In the genomic region with DNA sequence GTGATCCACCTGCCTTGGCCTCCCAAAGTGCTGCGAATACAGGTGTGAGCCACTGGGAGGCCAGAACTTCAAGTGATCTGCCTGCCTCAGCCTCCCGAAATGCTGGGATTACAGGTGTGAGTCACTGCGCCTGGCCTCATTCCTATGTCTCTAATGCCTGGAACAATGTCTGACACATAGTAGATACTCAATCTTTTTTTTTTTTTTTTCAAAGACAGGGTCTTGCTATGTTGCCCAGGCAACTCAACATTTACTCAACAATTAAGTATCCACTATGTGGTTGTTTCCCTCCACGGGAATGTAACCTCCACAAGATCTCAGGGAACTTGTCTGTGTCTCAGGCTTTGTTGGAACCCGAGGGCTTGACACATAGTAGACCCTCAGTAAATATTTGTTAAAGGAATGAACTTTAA, we compare ENCODE assay signal across 12 cellular contexts. TPM values are rescaled to one million over a fixed set of nuclear protein-coding genes. Genes with fewer than 3 reads are reported as not detected.
DNase-seq lines count a peak whose midpoint lies in the region; ATAC-seq and TF ChIP-seq lines count a peak whose summit lies in the region.
"Had no signal": no experiment of that assay in that cellular context is flagged by ENCODE, and none has a peak within 500 bp of the region (broad histone marks: within the 10 kb centered on the region; RNA-seq: fewer than 3 reads in every experiment).

No MANE protein-coding gene starts in this region.

- no peak overlapping the region for H4K8ac ChIP-seq in H9 (replicated peaks; ENCODE audit: insufficient read length, low read depth, low read length)

- H4K91ac ChIP-seq in H9 (ENCODE audit: insufficient read length, low read depth, low read length): no peak overlapping the region

- no peaks in the 10 kb centered on the region for H4K20me1 ChIP-seq in H9 (ENCODE audit: control insufficient read depth, insufficient read depth, insufficient read length)
- H4K20me1 ChIP-seq in fibroblast of lung (ENCODE audit: control insufficient read depth, extremely low read depth, insufficient read depth, low read length): no peaks in the 10 kb centered on the region

- no peaks in the 10 kb centered on the region for H3K36me3 Mint-ChIP-seq in H9 (ENCODE audit: insufficient read depth in 1 of 3, low read depth in 3 of 3)
- H3K36me3 Mint-ChIP-seq: activated naive CD8-positive, alpha-beta T cell treated with anti-CD3 and anti-CD28 coated beads, Interleukin-2, amount 10 ng/mL, durations not matched to agents 7 days and 5 days had no signal

- no peak overlapping the region for H2BK12ac ChIP-seq in H9 (ENCODE audit: insufficient read length, low read depth, low read length)

- H3K23ac ChIP-seq in H9 (ENCODE audit: insufficient read length, low read depth, low read length): no peak overlapping the region

- H2BK20ac ChIP-seq in H9 (ENCODE audit: low read depth, low read length, poor library complexity, severe bottlenecking): no peak overlapping the region

- H3K14ac ChIP-seq in H9 (ENCODE audit: insufficient read depth, low read length): no peak overlapping the region

- peaks cover 0 to 5% of the 10 kb centered on the region in 2 experiments; a peak in 2 of 5 replicates for H3K9me3 Mint-ChIP-seq in H9

- no peak overlapping the region for H4K5ac ChIP-seq in H9 (ENCODE audit: insufficient read length, low read depth, low read length)

- H3K79me1 ChIP-seq in H9 (ENCODE audit: insufficient read depth, low read depth, low read length, poor library complexity, severe bottlenecking): no peaks in the 10 kb centered on the region

- H2AFZ ChIP-seq in H9 (ENCODE audit: low read length): no peak overlapping the region
- H2AFZ ChIP-seq in fibroblast of lung (ENCODE audit: low read length): no peak overlapping the region

- no peak overlapping the region for H3K9ac ChIP-seq in H9 (ENCODE audit: extremely low read depth, insufficient read length, low read length)
- no peak overlapping the region for H3K9ac ChIP-seq in fibroblast of lung (ENCODE audit: insufficient read depth, low read length)
- H3K9ac ChIP-seq: KMS-11 had no signal

- H3K23me2 ChIP-seq in H9 (ENCODE audit: insufficient read length, low read depth, low read length, poor library complexity, severe bottlenecking): peaks cover 11% of the 10 kb centered on the region

- no peak overlapping the region for H3T11ph ChIP-seq in H9 (ENCODE audit: low read length)

- H3K4me1 ChIP-seq in H9 (ENCODE audit: insufficient read depth, low read length) (no peaks in the 10 kb centered on the region), RWPE2 (ENCODE audit: insufficient read depth, poor library complexity, severe bottlenecking) (peaks cover 9% of the 10 kb centered on the region), fibroblast of lung (ENCODE audit: control insufficient read depth, extremely low read depth, insufficient read depth, low read length) (peaks cover 8% of the 10 kb centered on the region)

- no peaks in the 10 kb centered on the region for H3K27me3 ChIP-seq in H9 (ENCODE audit: insufficient read depth, low read length)
- H3K27me3 ChIP-seq in RWPE2 (ENCODE audit: insufficient read depth, poor library complexity, severe bottlenecking): no peaks in the 10 kb centered on the region
- H3K27me3 ChIP-seq in fibroblast of lung (ENCODE audit: control insufficient read depth, insufficient read depth, low read length): no peaks in the 10 kb centered on the region
- H3K27me3 ChIP-seq: thyroid gland had no signal

- TF ChIP-seq CTCF in H9 (conservative IDR thresholded peaks at IDR 0.05): peak; percentile 27; the same call in 1 of the 3 replicates
- TF ChIP-seq CTCF in RWPE2 (IDR thresholded peaks at IDR 0.05; ENCODE audit: poor library complexity, severe bottlenecking): peak; percentile 10
- no peak for TF ChIP-seq CTCF in fibroblast of lung (conservative IDR thresholded peaks at IDR 0.05 in 1 of 2, IDR thresholded peaks at IDR 0.05 in 1 of 2; ENCODE audit: low read depth in 1 of 2, low read length in 2 of 2)

- H3K27ac ChIP-seq in H9 (ENCODE audit: insufficient read length, low read depth, low read length) (no peak overlapping the region), RWPE2 (ENCODE audit: poor library complexity, severe bottlenecking) (peak overlapping the region; percentile 11), fibroblast of lung (ENCODE audit: insufficient read depth, low read length) (no peak overlapping the region)
- H3K27ac ChIP-seq: KMS-11 had no signal

- H3K4me3 ChIP-seq in RWPE2 (ENCODE audit: severe bottlenecking): no peak overlapping the region
- H3K4me3 ChIP-seq in fibroblast of lung (replicated peaks in 1 of 4; ENCODE audit: control extremely low read depth in 1 of 4, insufficient read depth in 1 of 4, low read depth in 3 of 4, low read length in 4 of 4): no peak overlapping the region
- H3K4me3 ChIP-seq: thyroid gland had no signal

- no peak for DNase-seq in H9
- DNase-seq in RWPE2 (ENCODE audit: low spot score): no peak
- peak; percentile 45 to 93 for DNase-seq in fibroblast of lung (ENCODE audit: low read depth in 2 of 2)
- peak; percentile 92 for DNase-seq in renal cortical epithelial cell (ENCODE audit: low read depth)
- DNase-seq in NCI-H2171 treated with DMSO at 0.1 percent for 48 hours (lab: John Stamatoyannopoulos, UW): no peak
- DNase-seq in mesenteric fat pad (ENCODE audit: low spot score): no peak
- no peak for DNase-seq in GM03348 (ENCODE audit: low spot score)
- DNase-seq in amniotic stem cell (lab: John Stamatoyannopoulos, UW): no peak
- DNase-seq: activated naive CD8-positive, alpha-beta T cell treated with anti-CD3 and anti-CD28 coated beads, Interleukin-2, amount 10 ng/mL, durations not matched to agents 7 days and 5 days; NCI-H510A treated with DMSO at 0.1 percent for 48 hours; thyroid gland had no signal

- H3K4me3 Mint-ChIP-seq in H9: no peak overlapping the region
- H3K4me3 Mint-ChIP-seq: activated naive CD8-positive, alpha-beta T cell treated with anti-CD3 and anti-CD28 coated beads, Interleukin-2, amount 10 ng/mL, durations not matched to agents 7 days and 5 days had no signal

- H2BK120ac ChIP-seq in H9 (ENCODE audit: low read depth, low read length, poor library complexity, severe bottlenecking): no peak overlapping the region

- H3K27ac Mint-ChIP-seq in H9: no peak overlapping the region; a peak in 1 of 7 replicates
- H3K27ac Mint-ChIP-seq: activated naive CD8-positive, alpha-beta T cell treated with anti-CD3 and anti-CD28 coated beads, Interleukin-2, amount 10 ng/mL, durations not matched to agents 7 days and 5 days had no signal

- H2BK15ac ChIP-seq in H9 (ENCODE audit: low read depth, low read length): no peak overlapping the region

- WGBS in H9 (ENCODE audit: extremely low coverage, insufficient read length, low lambda C conversion rate): no CpG with 5 or more reads among the region's 5 CpGs

- H3K4me2 ChIP-seq in H9 (ENCODE audit: insufficient read depth, insufficient read length, low read length) (no peak overlapping the region), fibroblast of lung (ENCODE audit: extremely low read depth, insufficient read depth, low read length) (no peak overlapping the region)
- H3K4me2 ChIP-seq: KMS-11 had no signal

- ATAC-seq in RWPE2 (ENCODE audit: low read depth): peak; percentile 50; the same call in 2 of the 3 replicates

- H3K27me3 Mint-ChIP-seq in H9 (ENCODE audit: low read depth): no peaks in the 10 kb centered on the region; the same call in none of the 2 replicates

- peaks cover 14 to 20% of the 10 kb centered on the region in 2 experiments for H3K4me1 Mint-ChIP-seq in H9

- H3K36me3 ChIP-seq in RWPE2 (ENCODE audit: low read depth) (no peaks in the 10 kb centered on the region), fibroblast of lung (ENCODE audit: control insufficient read depth, insufficient read depth, low read length) (no peaks in the 10 kb centered on the region)
- H3K36me3 ChIP-seq: thyroid gland had no signal

- no peak overlapping the region for H3K18ac ChIP-seq in H9 (ENCODE audit: insufficient read length, low read depth, low read length)

- H2AK5ac ChIP-seq in H9 (ENCODE audit: insufficient read length, low read length): no peak overlapping the region

- H2BK5ac ChIP-seq in H9 (ENCODE audit: insufficient read length, low read length): no peak overlapping the region

- no peak overlapping the region for H3K4ac ChIP-seq in H9 (ENCODE audit: low read depth, low read length)

- H3K79me2 ChIP-seq in H9 (ENCODE audit: insufficient read depth, low read length) (peaks cover 5% of the 10 kb centered on the region; the same call in 1 of the 2 replicates), fibroblast of lung (ENCODE audit: control insufficient read depth, insufficient read depth, low read length) (peaks cover 5% of the 10 kb centered on the region)

- H3K9me3 ChIP-seq in H9 (ENCODE audit: control insufficient read depth, low read depth, low read length): no peaks in the 10 kb centered on the region
- no peaks in the 10 kb centered on the region for H3K9me3 ChIP-seq in RWPE2 (ENCODE audit: severe bottlenecking)
- no peaks in the 10 kb centered on the region for H3K9me3 ChIP-seq in fibroblast of lung (ENCODE audit: control insufficient read depth, insufficient read depth, low read depth, low read length)
- H3K9me3 ChIP-seq: thyroid gland had no signal

- no peak overlapping the region for H3K56ac ChIP-seq in H9 (ENCODE audit: insufficient read length, low read depth, low read length)

RNA-seq across cellular contexts. Expression of a gene that starts 3.1 kb away (rescaled TPM):
- 21.9 and 25.8 TPM in 2 replicates for total RNA-seq in H9 (2021)
- 6.2 and 8.6 TPM in 2 replicates for total RNA-seq in fibroblast of lung
- polyA plus RNA-seq in fibroblast of lung: 8.6 and 10.6 TPM in 2 replicates
- polyA plus RNA-seq in fibroblast of lung (2012): 7.7 and 8.6 TPM in 2 replicates
- polyA minus RNA-seq in fibroblast of lung (ENCODE audit: low replicate concordance): 33.3 and 83.8 TPM in 2 replicates
- 8.5 and 12.8 TPM in 2 replicates for total RNA-seq in renal cortical epithelial cell
- 12.6 TPM for total RNA-seq in mesenteric fat pad

RNA-seq across cellular contexts. Expression of a gene that starts 40.0 kb away (rescaled TPM):
- 0.24 and 0.37 TPM in 2 replicates for total RNA-seq in H9 (2021)
- total RNA-seq in fibroblast of lung: 0.77 and 0.83 TPM in 2 replicates
- 0.23 and 0.61 TPM in 2 replicates for polyA plus RNA-seq in fibroblast of lung
- polyA plus RNA-seq in fibroblast of lung (2012): 0.37 and 1.2 TPM in 2 replicates
- polyA minus RNA-seq in fibroblast of lung (ENCODE audit: low replicate concordance): not detected in 2 replicates
- total RNA-seq in renal cortical epithelial cell: under 0.01 and 3.1 TPM in 2 replicates
- total RNA-seq in mesenteric fat pad: not detected

Comparison
In these comparisons a context has a peak if more than half of its experiments do, and no peak if none do; other contexts are left out.
1. DNase-seq: peak in fibroblast of lung (2 of 2) and renal cortical epithelial cell (single experiment); none in H9 (single experiment), RWPE2 (single experiment), NCI-H2171 treated with DMSO at 0.1 percent for 48 hours (single experiment), mesenteric fat pad (single experiment), GM03348 (single experiment) and amniotic stem cell (single experiment).
2. CTCF ChIP-seq: peak in H9 (single experiment) and RWPE2 (single experiment); none in fibroblast of lung (0 of 2).